In genomic region chr1:27601771-27602509, GRCh38 we compare ENCODE assay signal across 8 cellular contexts.
A peak's percentile ranks its signal among the peaks of the same experiment; 100 is the strongest.
DNase-seq lines count a peak whose midpoint lies in the region; ATAC-seq and FAIRE-seq lines count a peak whose summit lies in the region.

No MANE protein-coding gene starts in this region.

- peak; percentile 74 for DNase-seq in Ammon's horn (ENCODE audit: low spot score)
- peak; percentile 41 for DNase-seq in HK-2 (ENCODE audit: unreplicated experiment)
- peak; percentile 55 for DNase-seq in astrocyte of the hippocampus (ENCODE audit: low read depth, low spot score)
- no peak for DNase-seq in NCI-H2029 treated with DMSO at 0.1 percent for 48 hours (lab: John Stamatoyannopoulos, UW)
- no peak for DNase-seq in RCC 7860 (ENCODE audit: low spot score)

- H3K27ac ChIP-seq in skin epidermis, result peak overlapping the region; percentile 9 to 96 (median 94)

- H3K4me3 ChIP-seq in iPS-11a (ENCODE audit: low read depth, low read length) (peak overlapping the region; percentile 39), skin epidermis (peak overlapping the region; percentile 69 to 97 (median 79))

- FAIRE-seq in RCC 7860 (lab: Jason Lieb, UNC), result no peak

- ATAC-seq in GM21619 (IDR thresholded peaks at IDR 0.05; ENCODE audit: unreplicated experiment), result no peak

Comparison
In these comparisons a context has a peak if more than half of its experiments do, and no peak if none do; other contexts are left out.
1. DNase-seq: peak in Ammon's horn (single experiment), HK-2 (single experiment) and astrocyte of the hippocampus (single experiment); none in NCI-H2029 treated with DMSO at 0.1 percent for 48 hours (single experiment) and RCC 7860 (single experiment).